Comparison of ENCODE assay signal across 9 cellular contexts in the genomic region with DNA sequence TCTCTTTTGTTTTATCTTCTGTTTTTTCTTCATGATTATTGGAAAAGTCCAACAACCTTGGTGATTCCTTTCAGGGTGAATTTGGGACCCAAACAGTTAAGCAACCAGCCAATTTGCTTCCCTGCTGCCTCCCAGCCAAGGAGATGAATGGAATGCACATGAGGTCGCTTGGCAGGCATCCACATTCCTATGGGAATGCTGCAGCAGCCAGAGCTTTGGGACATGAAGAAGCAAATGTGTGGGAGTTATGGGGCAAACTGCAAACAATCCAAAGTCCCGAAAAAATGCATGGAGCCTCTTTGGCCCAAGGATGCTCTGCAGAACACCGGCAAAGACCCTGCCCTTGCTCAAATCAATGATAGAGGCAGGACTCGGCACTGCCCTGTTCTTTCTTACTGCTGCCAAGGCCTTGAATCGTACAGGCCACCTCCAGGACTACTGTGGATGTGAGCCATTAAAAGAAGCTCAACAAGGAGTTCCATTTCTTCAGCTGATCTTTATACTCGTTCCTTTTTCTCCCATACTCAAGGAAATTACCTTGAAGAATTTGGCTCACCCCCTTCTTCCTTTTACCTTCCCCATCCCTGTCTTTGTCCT.
DNase-seq lines count a peak whose midpoint lies in the region; ATAC-seq and TF ChIP-seq lines count a peak whose summit lies in the region.
"Had no signal": no experiment of that assay in that cellular context is flagged by ENCODE, and none has a peak within 500 bp of the region (broad histone marks: within the 10 kb centered on the region; RNA-seq: fewer than 3 reads in every experiment).

No MANE protein-coding gene starts in this region.

- peak overlapping the region; percentile 61 for H3K27ac ChIP-seq in RWPE1

- DNase-seq in AG20443 (ENCODE audit: low spot score) (peak; percentile 91), RWPE1 (ENCODE audit: low spot score) (peak; percentile 82), fibroblast of the conjunctiva (ENCODE audit: low read depth) (peak; percentile 75), myocyte (ENCODE audit: low read depth) (peak; percentile 96), omental fat pad (ENCODE audit: low spot score) (no peak)
- no peak for DNase-seq in NK-92 treated with Interleukin-12 subunit alpha and Interleukin-12 subunit beta, amount 100 ng/mL, for 24 hours (lab: John Stamatoyannopoulos, UW)
- no peak for DNase-seq in activated CD4-positive, alpha-beta T cell treated with anti-CD3 and anti-CD28 coated beads for 1 hour
- DNase-seq: stimulated activated naive CD8-positive, alpha-beta T cell treated with anti-CD3 and anti-CD28 coated beads, Interleukin-15, Interleukin-2, amounts not matched to agents 100 U/mL and 50 U/mL, for 24 hours had no signal

- POLR2A ChIA-PET in RWPE1 (lab: Yijun Ruan, JAX; ENCODE audit: low non-redundant PET), result no interaction called here

- TF ChIP-seq CTCF in RWPE1 (conservative IDR thresholded peaks at IDR 0.05; ENCODE audit: low read depth) (no peak), omental fat pad (IDR thresholded peaks at IDR 0.05) (no peak)

- ATAC-seq in omental fat pad (ENCODE audit: low FRiP score), result no peak
- ATAC-seq in GM18867 (IDR thresholded peaks at IDR 0.05; ENCODE audit: unreplicated experiment), result no peak
- ATAC-seq: stimulated activated naive CD8-positive, alpha-beta T cell treated with anti-CD3 and anti-CD28 coated beads, Interleukin-15, Interleukin-2, amounts not matched to agents 100 U/mL and 50 U/mL, for 24 hours had no signal

- CTCF ChIA-PET in RWPE1 (lab: Yijun Ruan, JAX), result interaction anchor here (0.5 to 0.7 kb wide), 2 partner anchors 20 to 226 kb away, joined by 3 to 6 read pairs; no protein-coding TSS in a partner anchor

Comparison
In these comparisons a context has a peak if more than half of its experiments do, and no peak if none do; other contexts are left out.
1. DNase-seq: peak in AG20443 (single experiment), RWPE1 (single experiment), fibroblast of the conjunctiva (single experiment) and myocyte (single experiment); none in omental fat pad (single experiment), NK-92 treated with Interleukin-12 subunit alpha and Interleukin-12 subunit beta, amount 100 ng/mL, for 24 hours (single experiment) and activated CD4-positive, alpha-beta T cell treated with anti-CD3 and anti-CD28 coated beads for 1 hour (single experiment).